ENCODE assay signal across 8 cellular contexts in the genomic region with DNA sequence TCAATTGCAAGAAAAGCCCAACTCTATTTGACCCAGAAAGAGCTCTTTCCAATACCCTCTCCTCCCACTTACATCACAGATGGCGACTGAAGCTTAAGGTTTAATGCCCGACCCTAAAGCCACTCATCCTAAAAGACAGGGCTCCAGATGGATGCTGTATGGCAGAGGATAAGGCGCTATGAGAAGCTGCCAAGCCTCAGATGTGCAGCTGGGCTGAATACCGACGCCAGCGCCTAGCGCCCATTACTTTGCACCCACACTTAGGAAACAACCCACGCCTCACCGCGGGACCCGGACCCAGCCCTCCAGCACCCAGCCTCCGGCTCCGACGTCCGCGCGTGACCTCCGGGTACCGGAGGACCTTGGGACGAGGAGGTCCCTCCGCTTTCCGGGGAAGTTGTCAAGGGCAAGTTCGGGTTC. TPM values are rescaled to one million over a fixed set of nuclear protein-coding genes. Genes with fewer than 3 reads are reported as not detected.
DNase-seq lines count a peak whose midpoint lies in the region; ATAC-seq and TF ChIP-seq lines count a peak whose summit lies in the region.

No MANE protein-coding gene starts in this region.

- in situ Hi-C loops in GM13976 (cut with MboI; ENCODE audit: low sequenced_read_pairs, unreplicated experiment) = no loop called here

- H3K4me1 ChIP-seq in foreskin keratinocyte = peaks cover 16% of the 10 kb centered on the region

- DNase-seq in Right ventricle myocardium inferior (ENCODE audit: missing footprints) = no peak
- no peak for DNase-seq in cardiac septum (ENCODE audit: low spot score)
- DNase-seq in T-helper 17 cell = no peak
- no peak for DNase-seq in foreskin keratinocyte
- no peak for DNase-seq in progenitor cell of endocrine pancreas (ENCODE audit: low spot score, unreplicated experiment)
- DNase-seq in epidermal melanocyte (ENCODE audit: insufficient read length, low spot score) = no peak
- no peak for DNase-seq in GM13976 (ENCODE audit: low spot score)

- ATAC-seq in Right ventricle myocardium inferior = peak; percentile 29
- peak; percentile 28 for ATAC-seq in HG03432 (IDR thresholded peaks at IDR 0.05; ENCODE audit: unreplicated experiment)
- peak; percentile 16 for ATAC-seq in T-helper 17 cell
- ATAC-seq in foreskin keratinocyte = peak; percentile 13

- H3K27ac ChIP-seq in foreskin keratinocyte = peak overlapping the region; percentile 47

- TF ChIP-seq CTCF in foreskin keratinocyte (conservative IDR thresholded peaks at IDR 0.05) (no peak), progenitor cell of endocrine pancreas (IDR thresholded peaks at IDR 0.05; ENCODE audit: unreplicated experiment) (no peak), GM13976 (IDR thresholded peaks at IDR 0.05; ENCODE audit: borderline replicate concordance, control extremely low read depth, extremely low read depth, insufficient read depth, missing control alignments) (no peak)

- no peaks in the 10 kb centered on the region for H3K9me3 Mint-ChIP-seq in progenitor cell of endocrine pancreas (ENCODE audit: low read depth)

- H3K27me3 Mint-ChIP-seq in T-helper 17 cell = no peaks in the 10 kb centered on the region
- no peaks in the 10 kb centered on the region for H3K27me3 Mint-ChIP-seq in progenitor cell of endocrine pancreas

- H3K4me3 Mint-ChIP-seq in T-helper 17 cell (peak overlapping the region; percentile 99), progenitor cell of endocrine pancreas (ENCODE audit: low read depth) (peak overlapping the region; percentile 98)

- H3K4me1 Mint-ChIP-seq in T-helper 17 cell (peaks cover 36% of the 10 kb centered on the region), progenitor cell of endocrine pancreas (ENCODE audit: low read depth) (peaks cover 45% of the 10 kb centered on the region)

- intact Hi-C loops in Right ventricle myocardium inferior (cut with DNase I) (loop anchor here (1.0 to 10.0 kb wide), 4 partner anchors 18 to 216 kb away; a partner anchor contains a TSS), cardiac septum (cut with DNase I) (loop anchor here (2.0 to 10.0 kb wide), 4 partner anchors 18 to 639 kb away; a partner anchor contains a TSS)

- H3K36me3 Mint-ChIP-seq in T-helper 17 cell (ENCODE audit: low read depth) (peaks cover 7% of the 10 kb centered on the region), progenitor cell of endocrine pancreas (ENCODE audit: insufficient read depth) (peaks cover 3% of the 10 kb centered on the region)

- H3K27me3 ChIP-seq in foreskin keratinocyte = no peaks in the 10 kb centered on the region

- no peaks in the 10 kb centered on the region for H3K9me3 ChIP-seq in T-helper 17 cell (ENCODE audit: control insufficient read depth, low read length, poor library complexity, severe bottlenecking)

- peak overlapping the region; percentile 91 for H3K27ac Mint-ChIP-seq in T-helper 17 cell
- H3K27ac Mint-ChIP-seq in progenitor cell of endocrine pancreas = peak overlapping the region; percentile 94

RNA-seq across cellular contexts. Expression of a gene that starts 0.3 kb away (rescaled TPM):
- total RNA-seq in Right ventricle myocardium inferior (163 TPM), cardiac septum (259 TPM), T-helper 17 cell (10 to 100 TPM; 31.4 to 40.7 TPM), foreskin keratinocyte (11.7 and 12.5 TPM in 2 replicates), progenitor cell of endocrine pancreas (17.9 and 18.2 TPM in 2 replicates)
- polyA plus RNA-seq in foreskin keratinocyte = 2.8 and 3.2 TPM in 2 replicates

RNA-seq across cellular contexts. Expression of a gene that starts 0.6 kb away (rescaled TPM):
- total RNA-seq in Right ventricle myocardium inferior = 79.1 TPM
- 41.5 TPM for total RNA-seq in cardiac septum
- 1 to 10 TPM; 6.9 to 8.3 TPM for total RNA-seq in T-helper 17 cell
- 19.0 and 19.7 TPM in 2 replicates for total RNA-seq in foreskin keratinocyte
- 11.8 and 15.4 TPM in 2 replicates for polyA plus RNA-seq in foreskin keratinocyte
- 48.2 and 51.0 TPM in 2 replicates for total RNA-seq in progenitor cell of endocrine pancreas
